Comparison of ENCODE assay signal across 8 cellular contexts in genomic region chr7:100247152-100247757, GRCh38. TPM values are rescaled to one million over a fixed set of nuclear protein-coding genes. Genes with fewer than 3 reads are reported as not detected.
A peak's percentile ranks its signal among the peaks of the same experiment; 100 is the strongest.
DNase-seq lines count a peak whose midpoint lies in the region; ATAC-seq and FAIRE-seq lines count a peak whose summit lies in the region.
"Had no signal": no experiment of that assay in that cellular context is flagged by ENCODE, and none has a peak within 500 bp of the region (broad histone marks: within the 10 kb centered on the region; RNA-seq: fewer than 3 reads in every experiment).

No MANE protein-coding gene starts in this region.

- no peak for FAIRE-seq in small intestine (lab: Jason Lieb, UNC)

- no peaks in the 10 kb centered on the region for H3K27me3 ChIP-seq in small intestine (ENCODE audit: control insufficient read depth in 2 of 2, insufficient read depth in 2 of 2, low read length in 2 of 2)
- H3K27me3 ChIP-seq: ovary had no signal

- H3K9me3 ChIP-seq in small intestine (ENCODE audit: control insufficient read depth, low read depth): no peaks in the 10 kb centered on the region
- H3K9me3 ChIP-seq: ovary had no signal

- H3K36me3 ChIP-seq in small intestine (ENCODE audit: control insufficient read depth in 2 of 2, insufficient read depth in 2 of 2, low read length in 2 of 2): no peaks in the 10 kb centered on the region
- H3K36me3 ChIP-seq: ovary had no signal

- H3K27ac ChIP-seq in small intestine (ENCODE audit: low read depth in 1 of 2, low read length in 1 of 2): no peak overlapping the region
- H3K27ac ChIP-seq: ovary had no signal

- H3K4me3 ChIP-seq in small intestine (ENCODE audit: low read depth in 1 of 2, low read length in 2 of 2): no peak overlapping the region
- H3K4me3 ChIP-seq: ovary had no signal

- DNase-seq in HT-29 (ENCODE audit: low spot score): peak; percentile 84
- peak; percentile 94 for DNase-seq in NCI-H69 (lab: John Stamatoyannopoulos, UW)
- peak; percentile 20 for DNase-seq in small intestine
- no peak for DNase-seq in cerebellar cortex (ENCODE audit: low spot score)

- H3K4me1 ChIP-seq in small intestine (ENCODE audit: control insufficient read depth in 2 of 2, insufficient read depth in 1 of 2, low read depth in 1 of 2, low read length in 1 of 2): no peaks in the 10 kb centered on the region

- ATAC-seq in esophagus mucosa (peak; percentile 93), HG03521 (IDR thresholded peaks at IDR 0.05; ENCODE audit: unreplicated experiment) (no peak), GM18867 (IDR thresholded peaks at IDR 0.05; ENCODE audit: unreplicated experiment) (no peak)

- 36 to 57% (median 45%) methylated on average over 11 of the region's 11 CpGs for WGBS in small intestine, 3 donors

RNA-seq across cellular contexts. Expression of gene PVRIG, which starts 27.5 kb away (rescaled TPM):
- not detected in 2 replicates for total RNA-seq in HT-29 (2014; rRNA removed; shearing (Covaris generic))
- 0.36 TPM for total RNA-seq in esophagus mucosa
- 1 to 10 TPM in 1 of 3 donors, under 1 TPM in 2; 0.45 to 1.2 (median 0.81) TPM for polyA plus RNA-seq in small intestine
